1 cellular context compared by ENCODE assay signal in the genomic region with DNA sequence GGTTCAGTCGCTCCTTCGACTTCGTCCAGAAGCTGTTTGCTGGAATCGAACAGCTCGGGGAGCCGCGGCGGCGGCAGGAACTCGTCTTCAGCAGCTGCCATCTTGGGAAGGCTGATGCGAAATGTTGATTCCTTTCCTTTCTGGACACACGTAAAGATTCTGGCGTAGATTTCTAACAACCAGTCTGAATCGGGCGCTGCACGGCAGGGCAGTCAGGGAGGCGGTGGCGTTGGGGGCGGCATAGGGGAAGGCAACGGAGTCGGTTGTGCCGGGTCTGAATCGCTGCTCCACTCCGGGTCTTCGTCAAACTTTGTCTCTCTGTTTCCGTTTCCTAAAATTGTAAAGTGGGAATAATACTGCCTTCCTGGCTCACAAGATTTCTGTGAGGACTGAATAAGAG.
TF ChIP-seq lines count a peak whose summit lies in the region.

No MANE protein-coding gene starts in this region.

TF ChIP-seq in GM23338, 12 proteins besides CTCF, POLR2A, EP300 and RAD21:
- TF ChIP-seq, protein P1, sequence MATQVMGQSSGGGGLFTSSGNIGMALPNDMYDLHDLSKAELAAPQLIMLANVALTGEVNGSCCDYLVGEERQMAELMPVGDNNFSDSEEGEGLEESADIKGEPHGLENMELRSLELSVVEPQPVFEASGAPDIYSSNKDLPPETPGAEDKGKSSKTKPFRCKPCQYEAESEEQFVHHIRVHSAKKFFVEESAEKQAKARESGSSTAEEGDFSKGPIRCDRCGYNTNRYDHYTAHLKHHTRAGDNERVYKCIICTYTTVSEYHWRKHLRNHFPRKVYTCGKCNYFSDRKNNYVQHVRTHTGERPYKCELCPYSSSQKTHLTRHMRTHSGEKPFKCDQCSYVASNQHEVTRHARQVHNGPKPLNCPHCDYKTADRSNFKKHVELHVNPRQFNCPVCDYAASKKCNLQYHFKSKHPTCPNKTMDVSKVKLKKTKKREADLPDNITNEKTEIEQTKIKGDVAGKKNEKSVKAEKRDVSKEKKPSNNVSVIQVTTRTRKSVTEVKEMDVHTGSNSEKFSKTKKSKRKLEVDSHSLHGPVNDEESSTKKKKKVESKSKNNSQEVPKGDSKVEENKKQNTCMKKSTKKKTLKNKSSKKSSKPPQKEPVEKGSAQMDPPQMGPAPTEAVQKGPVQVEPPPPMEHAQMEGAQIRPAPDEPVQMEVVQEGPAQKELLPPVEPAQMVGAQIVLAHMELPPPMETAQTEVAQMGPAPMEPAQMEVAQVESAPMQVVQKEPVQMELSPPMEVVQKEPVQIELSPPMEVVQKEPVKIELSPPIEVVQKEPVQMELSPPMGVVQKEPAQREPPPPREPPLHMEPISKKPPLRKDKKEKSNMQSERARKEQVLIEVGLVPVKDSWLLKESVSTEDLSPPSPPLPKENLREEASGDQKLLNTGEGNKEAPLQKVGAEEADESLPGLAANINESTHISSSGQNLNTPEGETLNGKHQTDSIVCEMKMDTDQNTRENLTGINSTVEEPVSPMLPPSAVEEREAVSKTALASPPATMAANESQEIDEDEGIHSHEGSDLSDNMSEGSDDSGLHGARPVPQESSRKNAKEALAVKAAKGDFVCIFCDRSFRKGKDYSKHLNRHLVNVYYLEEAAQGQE (IDR thresholded peaks at IDR 0.05; ENCODE audit: unreplicated experiment) = no peak
- TF ChIP-seq EZH2phosphoT487 (IDR thresholded peaks at IDR 0.05; ENCODE audit: unreplicated experiment) (no peak), CREB1 (CRISPR knock-in tag; IDR thresholded peaks at IDR 0.05; ENCODE audit: low read depth) (no peak), JUNB (IDR thresholded peaks at IDR 0.05; ENCODE audit: unreplicated experiment) (no peak), EZH2 (IDR thresholded peaks at IDR 0.05; ENCODE audit: low read depth, unreplicated experiment) (no peak), ZNF114 (CRISPR knock-in tag; IDR thresholded peaks at IDR 0.05) (no peak), POLR2AphosphoS5 (IDR thresholded peaks at IDR 0.05; ENCODE audit: low read depth) (no peak), ZNF331 (CRISPR knock-in tag; IDR thresholded peaks at IDR 0.05; ENCODE audit: low read depth) (no peak), NANOG (IDR thresholded peaks at IDR 0.05; ENCODE audit: borderline replicate concordance) (no peak), STAT1 (IDR thresholded peaks at IDR 0.05; ENCODE audit: unreplicated experiment) (no peak)
- TF ChIP-seq, protein P2, sequence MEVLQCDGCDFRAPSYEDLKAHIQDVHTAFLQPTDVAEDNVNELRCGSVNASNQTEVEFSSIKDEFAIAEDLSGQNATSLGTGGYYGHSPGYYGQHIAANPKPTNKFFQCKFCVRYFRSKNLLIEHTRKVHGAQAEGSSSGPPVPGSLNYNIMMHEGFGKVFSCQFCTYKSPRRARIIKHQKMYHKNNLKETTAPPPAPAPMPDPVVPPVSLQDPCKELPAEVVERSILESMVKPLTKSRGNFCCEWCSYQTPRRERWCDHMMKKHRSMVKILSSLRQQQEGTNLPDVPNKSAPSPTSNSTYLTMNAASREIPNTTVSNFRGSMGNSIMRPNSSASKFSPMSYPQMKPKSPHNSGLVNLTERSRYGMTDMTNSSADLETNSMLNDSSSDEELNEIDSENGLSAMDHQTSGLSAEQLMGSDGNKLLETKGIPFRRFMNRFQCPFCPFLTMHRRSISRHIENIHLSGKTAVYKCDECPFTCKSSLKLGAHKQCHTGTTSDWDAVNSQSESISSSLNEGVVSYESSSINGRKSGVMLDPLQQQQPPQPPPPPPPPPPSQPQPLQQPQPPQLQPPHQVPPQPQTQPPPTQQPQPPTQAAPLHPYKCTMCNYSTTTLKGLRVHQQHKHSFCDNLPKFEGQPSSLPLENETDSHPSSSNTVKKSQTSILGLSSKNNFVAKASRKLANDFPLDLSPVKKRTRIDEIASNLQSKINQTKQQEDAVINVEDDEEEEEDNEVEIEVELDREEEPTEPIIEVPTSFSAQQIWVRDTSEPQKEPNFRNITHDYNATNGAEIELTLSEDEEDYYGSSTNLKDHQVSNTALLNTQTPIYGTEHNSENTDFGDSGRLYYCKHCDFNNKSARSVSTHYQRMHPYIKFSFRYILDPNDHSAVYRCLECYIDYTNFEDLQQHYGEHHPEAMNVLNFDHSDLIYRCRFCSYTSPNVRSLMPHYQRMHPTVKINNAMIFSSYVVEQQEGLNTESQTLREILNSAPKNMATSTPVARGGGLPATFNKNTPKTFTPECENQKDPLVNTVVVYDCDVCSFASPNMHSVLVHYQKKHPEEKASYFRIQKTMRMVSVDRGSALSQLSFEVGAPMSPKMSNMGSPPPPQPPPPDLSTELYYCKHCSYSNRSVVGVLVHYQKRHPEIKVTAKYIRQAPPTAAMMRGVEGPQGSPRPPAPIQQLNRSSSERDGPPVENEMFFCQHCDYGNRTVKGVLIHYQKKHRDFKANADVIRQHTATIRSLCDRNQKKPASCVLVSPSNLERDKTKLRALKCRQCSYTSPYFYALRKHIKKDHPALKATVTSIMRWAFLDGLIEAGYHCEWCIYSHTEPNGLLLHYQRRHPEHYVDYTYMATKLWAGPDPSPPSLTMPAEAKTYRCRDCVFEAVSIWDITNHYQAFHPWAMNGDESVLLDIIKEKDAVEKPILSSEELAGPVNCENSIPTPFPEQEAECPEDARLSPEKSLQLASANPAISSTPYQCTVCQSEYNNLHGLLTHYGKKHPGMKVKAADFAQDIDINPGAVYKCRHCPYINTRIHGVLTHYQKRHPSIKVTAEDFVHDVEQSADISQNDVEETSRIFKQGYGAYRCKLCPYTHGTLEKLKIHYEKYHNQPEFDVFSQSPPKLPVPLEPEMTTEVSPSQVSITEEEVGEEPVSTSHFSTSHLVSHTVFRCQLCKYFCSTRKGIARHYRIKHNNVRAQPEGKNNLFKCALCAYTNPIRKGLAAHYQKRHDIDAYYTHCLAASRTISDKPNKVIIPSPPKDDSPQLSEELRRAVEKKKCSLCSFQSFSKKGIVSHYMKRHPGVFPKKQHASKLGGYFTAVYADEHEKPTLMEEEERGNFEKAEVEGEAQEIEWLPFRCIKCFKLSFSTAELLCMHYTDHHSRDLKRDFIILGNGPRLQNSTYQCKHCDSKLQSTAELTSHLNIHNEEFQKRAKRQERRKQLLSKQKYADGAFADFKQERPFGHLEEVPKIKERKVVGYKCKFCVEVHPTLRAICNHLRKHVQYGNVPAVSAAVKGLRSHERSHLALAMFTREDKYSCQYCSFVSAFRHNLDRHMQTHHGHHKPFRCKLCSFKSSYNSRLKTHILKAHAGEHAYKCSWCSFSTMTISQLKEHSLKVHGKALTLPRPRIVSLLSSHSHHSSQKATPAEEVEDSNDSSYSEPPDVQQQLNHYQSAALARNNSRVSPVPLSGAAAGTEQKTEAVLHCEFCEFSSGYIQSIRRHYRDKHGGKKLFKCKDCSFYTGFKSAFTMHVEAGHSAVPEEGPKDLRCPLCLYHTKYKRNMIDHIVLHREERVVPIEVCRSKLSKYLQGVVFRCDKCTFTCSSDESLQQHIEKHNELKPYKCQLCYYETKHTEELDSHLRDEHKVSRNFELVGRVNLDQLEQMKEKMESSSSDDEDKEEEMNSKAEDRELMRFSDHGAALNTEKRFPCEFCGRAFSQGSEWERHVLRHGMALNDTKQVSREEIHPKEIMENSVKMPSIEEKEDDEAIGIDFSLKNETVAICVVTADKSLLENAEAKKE (CRISPR knock-in tag; IDR thresholded peaks at IDR 0.05) = no peak
- TF ChIP-seq, protein P3, sequence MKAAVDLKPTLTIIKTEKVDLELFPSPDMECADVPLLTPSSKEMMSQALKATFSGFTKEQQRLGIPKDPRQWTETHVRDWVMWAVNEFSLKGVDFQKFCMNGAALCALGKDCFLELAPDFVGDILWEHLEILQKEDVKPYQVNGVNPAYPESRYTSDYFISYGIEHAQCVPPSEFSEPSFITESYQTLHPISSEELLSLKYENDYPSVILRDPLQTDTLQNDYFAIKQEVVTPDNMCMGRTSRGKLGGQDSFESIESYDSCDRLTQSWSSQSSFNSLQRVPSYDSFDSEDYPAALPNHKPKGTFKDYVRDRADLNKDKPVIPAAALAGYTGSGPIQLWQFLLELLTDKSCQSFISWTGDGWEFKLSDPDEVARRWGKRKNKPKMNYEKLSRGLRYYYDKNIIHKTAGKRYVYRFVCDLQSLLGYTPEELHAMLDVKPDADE (IDR thresholded peaks at IDR 0.05) = no peak
